Comparison of ENCODE assay signal across 8 cellular contexts in genomic region chr3:100260685-100261480, GRCh38. TPM values are rescaled to one million over a fixed set of nuclear protein-coding genes. Genes with fewer than 3 reads are reported as not detected.
DNase-seq lines count a peak whose midpoint lies in the region; ATAC-seq and TF ChIP-seq lines count a peak whose summit lies in the region.

Gene TBC1D23, plus strand, starts transcription at chr3:100260992. Its CDS starts 27 bp downstream, at chr3:100261019.

- H3K36me3 Mint-ChIP-seq in activated T-helper 17 cell treated with anti-CD3 and anti-CD28 coated beads, Interleukin-2, amount 50 U/mL, for 72 hours (ENCODE audit: low read depth) = peaks cover 6% of the 10 kb centered on the region
- no peaks in the 10 kb centered on the region for H3K36me3 Mint-ChIP-seq in naive B cell
- no peaks in the 10 kb centered on the region for H3K36me3 Mint-ChIP-seq in stimulated activated memory B cell treated with anti-CD40 and anti-IgM and Interleukin-4, amounts not matched to agents 10 μg/mL and 1 μg/mL and 100 μg/mL, for 72 hours

- H3K4me3 Mint-ChIP-seq in activated T-helper 17 cell treated with anti-CD3 and anti-CD28 coated beads, Interleukin-2, amount 50 U/mL, for 72 hours = peak within 1 kb of the TSS; percentile 86
- peak within 1 kb of the TSS; percentile 90 to 99 (median 96) for H3K4me3 Mint-ChIP-seq in naive B cell
- peak within 1 kb of the TSS; percentile 97 for H3K4me3 Mint-ChIP-seq in stimulated activated memory B cell treated with anti-CD40 and anti-IgM and Interleukin-4, amounts not matched to agents 10 μg/mL and 1 μg/mL and 100 μg/mL, for 72 hours

- H3K27me3 Mint-ChIP-seq in activated T-helper 17 cell treated with anti-CD3 and anti-CD28 coated beads, Interleukin-2, amount 50 U/mL, for 72 hours = no peaks in the 10 kb centered on the region
- H3K27me3 Mint-ChIP-seq in naive B cell = no peaks in the 10 kb centered on the region
- no peaks in the 10 kb centered on the region for H3K27me3 Mint-ChIP-seq in stimulated activated memory B cell treated with anti-CD40 and anti-IgM and Interleukin-4, amounts not matched to agents 10 μg/mL and 1 μg/mL and 100 μg/mL, for 72 hours

- TF ChIP-seq CTCF in LNCaP clone FGC (IDR thresholded peaks at IDR 0.05; ENCODE audit: control insufficient read depth, extremely low read depth, insufficient read depth) (no peak), RWPE1 (conservative IDR thresholded peaks at IDR 0.05; ENCODE audit: low read depth) (no peak)

- peaks cover 37% of the 10 kb centered on the region for H3K4me1 Mint-ChIP-seq in activated T-helper 17 cell treated with anti-CD3 and anti-CD28 coated beads, Interleukin-2, amount 50 U/mL, for 72 hours
- H3K4me1 Mint-ChIP-seq in naive B cell = peaks cover 31 to 50% (median 47%) of the 10 kb centered on the region in 3 donors
- peaks cover 44% of the 10 kb centered on the region for H3K4me1 Mint-ChIP-seq in stimulated activated memory B cell treated with anti-CD40 and anti-IgM and Interleukin-4, amounts not matched to agents 10 μg/mL and 1 μg/mL and 100 μg/mL, for 72 hours

- POLR2A ChIA-PET in RWPE1 (lab: Yijun Ruan, JAX; ENCODE audit: low non-redundant PET) = interaction anchor here (1.0 to 1.3 kb wide), 2 partner anchors 16 to 443 kb away, joined by 4 to 5 read pairs; partner anchors contain the start of gene CMSS1

- H3K9me3 Mint-ChIP-seq in activated T-helper 17 cell treated with anti-CD3 and anti-CD28 coated beads, Interleukin-2, amount 50 U/mL, for 72 hours = no peaks in the 10 kb centered on the region
- H3K9me3 Mint-ChIP-seq in naive B cell = no peaks in the 10 kb centered on the region
- H3K9me3 Mint-ChIP-seq in stimulated activated memory B cell treated with anti-CD40 and anti-IgM and Interleukin-4, amounts not matched to agents 10 μg/mL and 1 μg/mL and 100 μg/mL, for 72 hours = no peaks in the 10 kb centered on the region

- peak; percentile 99 for ATAC-seq in activated T-helper 17 cell treated with anti-CD3 and anti-CD28 coated beads, Interleukin-2, amount 50 U/mL, for 72 hours (replicated peaks)
- ATAC-seq in naive B cell (ENCODE audit: low read depth in 2 of 2) = peak; percentile 98
- ATAC-seq in stimulated activated memory B cell treated with anti-CD40 and anti-IgM and Interleukin-4, amounts not matched to agents 10 μg/mL and 1 μg/mL and 100 μg/mL, for 72 hours = peak; percentile 100

- DNase-seq in EH (ENCODE audit: low read depth) = peak; percentile 100
- DNase-seq in H4 (ENCODE audit: low spot score) = peak; percentile 100
- DNase-seq in LNCaP clone FGC (ENCODE audit: low read depth) = peak; percentile 99
- peak; percentile 98 for DNase-seq in RWPE1 (ENCODE audit: low spot score)
- peak; percentile 100 for DNase-seq in fibroblast of gingiva (ENCODE audit: low read depth)
- peak; percentile 96 for DNase-seq in naive B cell

- CTCF ChIA-PET in RWPE1 (lab: Yijun Ruan, JAX) = interaction anchor here (0.6 kb wide), 1 partner anchor 789 kb away, joined by 4 read pairs; no protein-coding TSS in a partner anchor

- peak within 1 kb of the TSS; percentile 92 for H3K27ac ChIP-seq in RWPE1

- H3K27ac Mint-ChIP-seq in activated T-helper 17 cell treated with anti-CD3 and anti-CD28 coated beads, Interleukin-2, amount 50 U/mL, for 72 hours = peak within 1 kb of the TSS; percentile 91
- H3K27ac Mint-ChIP-seq in naive B cell = peak within 1 kb of the TSS; percentile 96 to 100 (median 98)
- H3K27ac Mint-ChIP-seq in stimulated activated memory B cell treated with anti-CD40 and anti-IgM and Interleukin-4, amounts not matched to agents 10 μg/mL and 1 μg/mL and 100 μg/mL, for 72 hours = peak within 1 kb of the TSS; percentile 95

- H3K4me3 ChIP-seq in LNCaP clone FGC (ENCODE audit: low read depth, low read length) = peak within 1 kb of the TSS; percentile 99

RNA-seq across cellular contexts. Expression of gene TBC1D23, which starts in this region (rescaled TPM):
- total RNA-seq in H4 (2014; rRNA removed; shearing (Covaris generic)) = 20.4 and 23.3 TPM in 2 replicates
- 10 to 100 TPM; 26.5 to 28.6 TPM for total RNA-seq in activated T-helper 17 cell treated with anti-CD3 and anti-CD28 coated beads, Interleukin-2, amount 50 U/mL, for 72 hours
- polyA plus RNA-seq in naive B cell (ENCODE audit: low read depth in 6 of 6) = 10 to 100 TPM; 10.9 to 23.4 (median 18.0) TPM

Comparison
In these comparisons a context has a peak if more than half of its experiments do, and no peak if none do; other contexts are left out.
1. Peak in every context shown above with its lines: DNase-seq, ATAC-seq, H3K4me3 ChIP-seq and H3K27ac ChIP-seq.